Comparison of ENCODE assay signal across 25 cellular contexts in the genomic region with DNA sequence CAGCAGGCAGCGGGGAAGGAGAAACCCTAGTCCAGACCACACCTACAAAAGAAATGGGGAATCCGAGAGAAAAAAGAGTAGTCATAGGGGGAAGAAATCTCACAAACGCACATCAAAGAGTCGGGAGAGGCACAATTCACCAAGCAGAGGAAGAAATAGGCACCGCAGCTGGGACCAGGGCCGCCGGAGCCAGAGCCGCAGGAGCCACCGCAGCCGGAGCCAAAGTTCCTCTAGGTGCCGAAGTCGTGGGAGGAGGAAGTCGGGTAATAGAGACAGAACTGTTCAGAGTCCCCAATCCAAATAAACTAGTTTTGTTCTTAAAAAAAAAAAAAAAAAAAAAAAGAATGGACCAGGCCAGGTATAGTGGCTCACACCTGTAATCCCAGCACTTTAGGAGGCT.
"Had no signal": no experiment of that assay in that cellular context is flagged by ENCODE, and none has a peak within 500 bp of the region (broad histone marks: within the 10 kb centered on the region; RNA-seq: fewer than 3 reads in every experiment).

No MANE protein-coding gene starts in this region.

- H3K27me3 Mint-ChIP-seq: memory B cell; stimulated activated memory B cell treated with anti-CD40 and anti-IgM and Interleukin-4, amounts not matched to agents 10 μg/mL and 1 μg/mL and 100 μg/mL, for 72 hours; stimulated activated naive CD8-positive, alpha-beta T cell treated with anti-CD3 and anti-CD28 coated beads, Interleukin-15, amount 100 ng/mL, for 72 hours had no signal

- H3K36me3 ChIP-seq: ovary, uterus had no signal

- H3K27ac Mint-ChIP-seq: memory B cell; nephron; stimulated activated naive CD8-positive, alpha-beta T cell treated with anti-CD3 and anti-CD28 coated beads, Interleukin-15, amount 100 ng/mL, for 72 hours had no signal

- H3K27me3 ChIP-seq: dorsolateral prefrontal cortex, gastrocnemius medialis, ovary, sigmoid colon, suprapubic skin, transverse colon, upper lobe of right lung, uterus had no signal

- H3K9me3 ChIP-seq: gastrocnemius medialis, ovary, psoas muscle, sigmoid colon, suprapubic skin, transverse colon, upper lobe of right lung, uterus had no signal

- H3K4me3 ChIP-seq: dorsolateral prefrontal cortex, gastrocnemius medialis, lung, ovary, psoas muscle, sigmoid colon, suprapubic skin, transverse colon, upper lobe of right lung, uterus had no signal

- H3K4me1 ChIP-seq: suprapubic skin, upper lobe of right lung, uterus had no signal

- ATAC-seq: esophagus mucosa; gastrocnemius medialis; psoas muscle; right cardiac atrium; stimulated activated memory B cell treated with anti-CD40 and anti-IgM and Interleukin-4, amounts not matched to agents 10 μg/mL and 1 μg/mL and 100 μg/mL, for 72 hours; stimulated activated naive CD8-positive, alpha-beta T cell treated with anti-CD3 and anti-CD28 coated beads, Interleukin-15, amount 100 ng/mL, for 72 hours; upper lobe of right lung had no signal

- H3K9me3 Mint-ChIP-seq: memory B cell; nephron; stimulated activated memory B cell treated with anti-CD40 and anti-IgM and Interleukin-4, amounts not matched to agents 10 μg/mL and 1 μg/mL and 100 μg/mL, for 72 hours had no signal

- DNase-seq: cortex of kidney; dorsolateral prefrontal cortex; effector CD4-positive, alpha-beta T cell; foreskin fibroblast; gastrocnemius medialis; head of caudate nucleus; occipital lobe; ovary; posterior cingulate gyrus; psoas muscle; right cardiac atrium; sigmoid colon; stimulated activated CD4-positive, alpha-beta T cell treated with anti-CD3 and anti-CD28 coated beads, Interleukin-2, amount 100 ng/mL, for 24 hours; stimulated activated CD4-positive, alpha-beta T cell treated with anti-CD3 and anti-CD28 coated beads, Interleukin-4, amount 100 ng/mL, for 4 hours; stimulated activated naive CD8-positive, alpha-beta T cell treated with anti-CD3 and anti-CD28 coated beads, Interleukin-15, amount 100 ng/mL, for 72 hours; transverse colon; upper lobe of right lung; uterus had no signal

- H3K27ac ChIP-seq: dorsolateral prefrontal cortex, epithelial cell of prostate, gastrocnemius medialis, ovary, psoas muscle, sigmoid colon, suprapubic skin, transverse colon, upper lobe of right lung, uterus had no signal

- H3K4me3 Mint-ChIP-seq: memory B cell; nephron; stimulated activated memory B cell treated with anti-CD40 and anti-IgM and Interleukin-4, amounts not matched to agents 10 μg/mL and 1 μg/mL and 100 μg/mL, for 72 hours; stimulated activated naive CD8-positive, alpha-beta T cell treated with anti-CD3 and anti-CD28 coated beads, Interleukin-15, amount 100 ng/mL, for 72 hours had no signal
